Comparison of ENCODE assay signal across 34 cellular contexts in the genomic region with DNA sequence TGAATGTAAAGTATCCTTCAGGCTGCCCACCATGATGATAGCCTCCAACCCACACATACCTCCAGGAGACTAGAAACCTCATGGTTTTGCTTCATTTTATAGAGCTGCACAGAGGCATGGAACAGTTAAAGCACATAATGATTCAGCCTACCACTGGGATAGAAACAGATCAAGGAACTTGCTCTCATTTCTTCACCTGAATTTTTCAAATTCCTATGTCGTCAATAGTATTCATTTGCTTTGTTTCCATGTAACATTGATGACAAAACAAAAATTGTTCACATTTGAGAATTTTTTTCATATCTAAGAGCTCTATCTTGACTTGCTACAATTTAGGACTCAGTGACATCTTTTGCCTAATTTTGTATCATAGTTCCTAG. TPM values are rescaled to one million over a fixed set of nuclear protein-coding genes. Genes with fewer than 3 reads are reported as not detected.
"Had no signal": no experiment of that assay in that cellular context is flagged by ENCODE, and none has a peak within 500 bp of the region (broad histone marks: within the 10 kb centered on the region; RNA-seq: fewer than 3 reads in every experiment).

No MANE protein-coding gene starts in this region.

- H3K27ac ChIP-seq: adrenal gland, body of pancreas, coronary artery, dorsolateral prefrontal cortex, esophagus muscularis mucosa, gastroesophageal sphincter, heart right ventricle, WERI-Rb-1 had no signal

- H3K27me3 ChIP-seq: adrenal gland, body of pancreas, esophagus muscularis mucosa, gastroesophageal sphincter had no signal

- H3K9me3 Mint-ChIP-seq: activated B cell treated with CpG ODN at 0.5 μM for 24 hours; activated CD4-positive, alpha-beta memory T cell treated with anti-CD3 and anti-CD28 coated beads, Interleukin-2, amount 10 ng/mL, durations not matched to agents 7 days and 5 days; activated CD4-positive, alpha-beta T cell treated with anti-CD3 and anti-CD28 coated beads, Interleukin-2, amount 10 ng/mL, durations not matched to agents 7 days and 5 days; activated naive CD4-positive, alpha-beta T cell treated with anti-CD3 and anti-CD28 coated beads for 36 hours; activated naive CD4-positive, alpha-beta T cell treated with anti-CD3 and anti-CD28 coated beads, Interleukin-2, amount 50 U/mL, for 24 hours; activated naive CD8-positive, alpha-beta T cell treated with anti-CD3 and anti-CD28 coated beads for 36 hours; activated naive CD8-positive, alpha-beta T cell treated with anti-CD3 and anti-CD28 coated beads, Interleukin-2, amount 50 U/mL, for 24 hours; activated T-cell treated with anti-CD3 and anti-CD28 coated beads, Interleukin-2, amount 50 U/mL, for 4 hours; activated T-helper 2 cell treated with anti-CD3 and anti-CD28 coated beads, Interferon-gamma antibody, Interleukin-2, Interleukin-4, amounts not matched to agents 10 μg/mL and 5 μg/mL and 100 μg/mL, durations not matched to agents 14 hours and 24 hours and 36 hours; dendritic cell treated with granulocyte-macrophage colony-stimulating factor and Interleukin-4, amounts not matched to agents 40 ng/mL and 50 ng/mL, for 4 days; endodermal cell; T-helper 2 cell treated with Interferon-gamma antibody and Interleukin-4, amounts not matched to agents 5 μg/mL and 100 μg/mL, for 36 hours had no signal

- H3K4me3 Mint-ChIP-seq: activated B cell treated with CpG ODN at 0.5 μM for 24 hours; activated CD4-positive, alpha-beta memory T cell treated with anti-CD3 and anti-CD28 coated beads, Interleukin-2, amount 10 ng/mL, durations not matched to agents 7 days and 5 days; activated CD4-positive, alpha-beta T cell treated with anti-CD3 and anti-CD28 coated beads for 36 hours; activated CD4-positive, alpha-beta T cell treated with anti-CD3 and anti-CD28 coated beads, Interleukin-2, amount 10 ng/mL, durations not matched to agents 7 days and 5 days; activated naive CD4-positive, alpha-beta T cell treated with anti-CD3 and anti-CD28 coated beads for 36 hours; activated naive CD4-positive, alpha-beta T cell treated with anti-CD3 and anti-CD28 coated beads, Interleukin-2, amount 50 U/mL, for 24 hours; activated naive CD8-positive, alpha-beta T cell treated with anti-CD3 and anti-CD28 coated beads for 36 hours; activated naive CD8-positive, alpha-beta T cell treated with anti-CD3 and anti-CD28 coated beads, Interleukin-2, amount 50 U/mL, for 24 hours; activated T-cell treated with anti-CD3 and anti-CD28 coated beads, Interleukin-2, amount 50 U/mL, for 4 hours; central memory CD8-positive, alpha-beta T cell; dendritic cell treated with granulocyte-macrophage colony-stimulating factor and Interleukin-4, amounts not matched to agents 40 ng/mL and 50 ng/mL, for 4 days; endodermal cell; T-helper 17 cell; T-helper 2 cell treated with Interferon-gamma antibody and Interleukin-4, amounts not matched to agents 5 μg/mL and 100 μg/mL, for 36 hours had no signal

- H3K9me3 ChIP-seq: adrenal gland, body of pancreas, esophagus muscularis mucosa, gastroesophageal sphincter, heart right ventricle had no signal

- H3K4me1 ChIP-seq: adrenal gland, body of pancreas, esophagus muscularis mucosa, gastroesophageal sphincter, heart right ventricle had no signal

- H3K4me1 Mint-ChIP-seq: activated B cell treated with CpG ODN at 0.5 μM for 24 hours; activated CD4-positive, alpha-beta memory T cell treated with anti-CD3 and anti-CD28 coated beads, Interleukin-2, amount 10 ng/mL, durations not matched to agents 7 days and 5 days; activated CD4-positive, alpha-beta T cell treated with anti-CD3 and anti-CD28 coated beads for 36 hours; activated CD4-positive, alpha-beta T cell treated with anti-CD3 and anti-CD28 coated beads, Interleukin-2, amount 10 ng/mL, durations not matched to agents 7 days and 5 days; activated naive CD4-positive, alpha-beta T cell treated with anti-CD3 and anti-CD28 coated beads, Interleukin-2, amount 50 U/mL, for 24 hours; activated naive CD8-positive, alpha-beta T cell treated with anti-CD3 and anti-CD28 coated beads for 36 hours; activated naive CD8-positive, alpha-beta T cell treated with anti-CD3 and anti-CD28 coated beads, Interleukin-2, amount 50 U/mL, for 24 hours; central memory CD8-positive, alpha-beta T cell had no signal

- H3K36me3 Mint-ChIP-seq: activated naive CD4-positive, alpha-beta T cell treated with anti-CD3 and anti-CD28 coated beads, Interleukin-2, amount 50 U/mL, for 24 hours; activated naive CD8-positive, alpha-beta T cell treated with anti-CD3 and anti-CD28 coated beads for 36 hours had no signal

- H3K27ac Mint-ChIP-seq: activated B cell treated with CpG ODN at 0.5 μM for 24 hours; activated CD4-positive, alpha-beta memory T cell treated with anti-CD3 and anti-CD28 coated beads, Interleukin-2, amount 10 ng/mL, durations not matched to agents 7 days and 5 days; activated CD4-positive, alpha-beta T cell treated with anti-CD3 and anti-CD28 coated beads for 36 hours; activated CD4-positive, alpha-beta T cell treated with anti-CD3 and anti-CD28 coated beads, Interleukin-2, amount 10 ng/mL, durations not matched to agents 7 days and 5 days; activated naive CD4-positive, alpha-beta T cell treated with anti-CD3 and anti-CD28 coated beads for 36 hours; activated naive CD4-positive, alpha-beta T cell treated with anti-CD3 and anti-CD28 coated beads, Interleukin-2, amount 50 U/mL, for 24 hours; activated naive CD8-positive, alpha-beta T cell treated with anti-CD3 and anti-CD28 coated beads for 36 hours; activated naive CD8-positive, alpha-beta T cell treated with anti-CD3 and anti-CD28 coated beads, Interleukin-2, amount 50 U/mL, for 24 hours; activated T-helper 2 cell treated with anti-CD3 and anti-CD28 coated beads, Interferon-gamma antibody, Interleukin-2, Interleukin-4, amounts not matched to agents 10 μg/mL and 5 μg/mL and 100 μg/mL, durations not matched to agents 14 hours and 24 hours and 36 hours; dendritic cell treated with granulocyte-macrophage colony-stimulating factor and Interleukin-4, amounts not matched to agents 40 ng/mL and 50 ng/mL, for 4 days; endodermal cell; T-helper 17 cell; T-helper 2 cell treated with Interferon-gamma antibody and Interleukin-4, amounts not matched to agents 5 μg/mL and 100 μg/mL, for 36 hours had no signal

- H3K4me3 ChIP-seq: adrenal gland, body of pancreas, coronary artery, dorsolateral prefrontal cortex, esophagus muscularis mucosa, gastroesophageal sphincter, heart right ventricle had no signal

- H3K27me3 Mint-ChIP-seq: activated B cell treated with CpG ODN at 0.5 μM for 24 hours; activated CD4-positive, alpha-beta memory T cell treated with anti-CD3 and anti-CD28 coated beads, Interleukin-2, amount 10 ng/mL, durations not matched to agents 7 days and 5 days; activated CD4-positive, alpha-beta T cell treated with anti-CD3 and anti-CD28 coated beads, Interleukin-2, amount 10 ng/mL, durations not matched to agents 7 days and 5 days; activated naive CD8-positive, alpha-beta T cell treated with anti-CD3 and anti-CD28 coated beads for 36 hours; activated naive CD8-positive, alpha-beta T cell treated with anti-CD3 and anti-CD28 coated beads, Interleukin-2, amount 50 U/mL, for 24 hours; central memory CD8-positive, alpha-beta T cell; dendritic cell treated with granulocyte-macrophage colony-stimulating factor and Interleukin-4, amounts not matched to agents 40 ng/mL and 50 ng/mL, for 4 days; T-helper 17 cell had no signal

- H3K36me3 ChIP-seq: adrenal gland, esophagus muscularis mucosa, gastroesophageal sphincter, heart right ventricle, WERI-Rb-1 had no signal

- DNase-seq: activated B cell treated with CpG ODN at 0.5 μM for 24 hours; activated CD4-positive, alpha-beta memory T cell treated with anti-CD3 and anti-CD28 coated beads, Interleukin-2, amount 10 ng/mL, durations not matched to agents 7 days and 5 days; activated CD4-positive, alpha-beta T cell treated with anti-CD3 and anti-CD28 coated beads for 36 hours; activated CD4-positive, alpha-beta T cell treated with anti-CD3 and anti-CD28 coated beads, Interleukin-2, amount 10 ng/mL, durations not matched to agents 7 days and 5 days; activated CD4-positive, alpha-beta T cell treated with anti-CD3 and anti-CD28 coated beads, Interleukin-2, amount 50 U/mL, for 4 hours; activated effector memory CD4-positive, alpha-beta T cell treated with anti-CD3 and anti-CD28 coated beads, Interleukin-2, amount 50 U/mL, for 16 hours; activated naive CD4-positive, alpha-beta T cell treated with anti-CD3 and anti-CD28 coated beads for 36 hours; activated naive CD8-positive, alpha-beta T cell treated with anti-CD3 and anti-CD28 coated beads for 36 hours; activated naive CD8-positive, alpha-beta T cell treated with anti-CD3 and anti-CD28 coated beads, Interleukin-2, amount 50 U/mL, for 24 hours; activated T-cell treated with anti-CD3 and anti-CD28 coated beads, Interleukin-2, amount 50 U/mL, for 4 hours; amygdala; aorta; body of pancreas; dorsolateral prefrontal cortex; effector memory CD4-positive, alpha-beta T cell; endodermal cell; erythroblast; heart right ventricle; T-helper 1 cell; T-helper 17 cell; T1000; WERI-Rb-1 had no signal

- ATAC-seq: activated CD4-positive, alpha-beta T cell treated with anti-CD3 and anti-CD28 coated beads for 36 hours; activated CD4-positive, CD25-positive, alpha-beta regulatory T cell treated with anti-CD3 and anti-CD28 coated beads, Interleukin-2, amount 50 U/mL, for 24 hours; activated naive CD8-positive, alpha-beta T cell treated with anti-CD3 and anti-CD28 coated beads, Interleukin-2, amount 50 U/mL, for 24 hours; activated T-cell treated with anti-CD3 and anti-CD28 coated beads, Interleukin-2, amount 50 U/mL, for 4 hours; body of pancreas; gastroesophageal sphincter; heart right ventricle; T-helper 17 cell had no signal

RNA-seq across cellular contexts. Expression of a gene that starts 51.5 kb away (rescaled TPM):
- total RNA-seq: activated B cell treated with CpG ODN at 0.5 μM for 24 hours; activated CD4-positive, alpha-beta memory T cell treated with anti-CD3 and anti-CD28 coated beads, Interleukin-2, amount 10 ng/mL, durations not matched to agents 7 days and 5 days; activated CD4-positive, alpha-beta T cell treated with anti-CD3 and anti-CD28 coated beads for 36 hours; activated CD4-positive, alpha-beta T cell treated with anti-CD3 and anti-CD28 coated beads, Interleukin-2, amount 10 ng/mL, durations not matched to agents 7 days and 5 days; activated naive CD4-positive, alpha-beta T cell treated with anti-CD3 and anti-CD28 coated beads for 36 hours; activated naive CD8-positive, alpha-beta T cell treated with anti-CD3 and anti-CD28 coated beads for 36 hours; activated T-cell treated with anti-CD3 and anti-CD28 coated beads, Interleukin-2, amount 50 U/mL, for 4 hours; activated T-helper 2 cell treated with anti-CD3 and anti-CD28 coated beads, Interferon-gamma antibody, Interleukin-2, Interleukin-4, amounts not matched to agents 10 μg/mL and 5 μg/mL and 100 μg/mL, durations not matched to agents 14 hours and 24 hours and 36 hours; adrenal gland; aorta; body of pancreas; cardiac septum; dorsolateral prefrontal cortex; esophagus muscularis mucosa; gastroesophageal sphincter; glomerular endothelial cell; heart right ventricle; T-helper 17 cell had no signal
- polyA plus RNA-seq: adrenal gland, heart right ventricle had no signal
